Comparison of ENCODE assay signal across 8 cellular contexts in the genomic region with DNA sequence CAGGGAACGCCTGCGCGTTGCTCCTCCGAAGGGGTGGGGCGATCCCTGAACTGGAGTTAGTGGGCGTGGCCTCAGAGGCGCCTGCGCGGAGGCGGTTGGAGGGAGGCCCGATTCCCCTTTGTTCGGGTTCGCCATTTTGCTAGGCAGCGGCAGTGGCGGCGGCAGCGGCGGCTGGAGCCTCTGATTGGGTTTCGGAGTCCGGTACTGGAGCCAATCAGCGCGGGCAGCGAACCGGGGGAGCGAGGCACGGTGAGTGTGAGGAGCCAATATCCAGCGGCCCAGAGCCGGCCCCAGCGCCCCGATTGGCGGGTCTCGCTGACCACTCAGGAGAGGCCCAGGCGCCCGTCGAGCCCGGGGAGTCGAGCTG. TPM values are rescaled to one million over a fixed set of nuclear protein-coding genes. Genes with fewer than 3 reads are reported as not detected.
DNase-seq lines count a peak whose midpoint lies in the region; ATAC-seq and TF ChIP-seq lines count a peak whose summit lies in the region.

TSS of gene NFYA (plus strand) at position 139 of the 367 bp plus-strand sequence. CDS start 6,116 bp downstream, outside the sequence.

- H3K4me1 ChIP-seq in HUES64 (ENCODE audit: insufficient read depth, low read length), result peaks cover 32% of the 10 kb centered on the region; the same call in 1 of the 2 replicates

- peak; percentile 99 for DNase-seq in GM06990 (ENCODE audit: extremely low read depth, insufficient read length)
- DNase-seq in WERI-Rb-1, result no peak
- DNase-seq in ecto neural progenitor cell (ENCODE audit: low spot score), result peak; percentile 100
- no peak for DNase-seq in memory B cell (ENCODE audit: low spot score in 2 of 2)
- DNase-seq in substantia nigra (lab: John Stamatoyannopoulos, UW), result peak in 38 of 49 donors; percentile 99 to 100 (median 100)
- DNase-seq in Ammon's horn (ENCODE audit: low spot score), result no peak

- H3K27ac ChIP-seq in HUES64 (ENCODE audit: low read depth, low read length) (peak within 1 kb of the TSS; percentile 100), WERI-Rb-1 (peak within 1 kb of the TSS; percentile 98), substantia nigra (ENCODE audit: low read depth, low read length, poor library complexity, severe bottlenecking) (peak within 1 kb of the TSS; percentile 98)

- ATAC-seq in GM21619 (IDR thresholded peaks at IDR 0.05; ENCODE audit: unreplicated experiment) (peak; percentile 59), memory B cell (ENCODE audit: low read depth) (peak; percentile 61)

- peak within 1 kb of the TSS; percentile 100 for H3K4me3 ChIP-seq in GM06990 (replicated peaks; ENCODE audit: low read depth, low read length)
- H3K4me3 ChIP-seq in HUES64 (ENCODE audit: low read length), result peak within 1 kb of the TSS; percentile 82
- H3K4me3 ChIP-seq in WERI-Rb-1 (ENCODE audit: low read depth, low read length), result peak within 1 kb of the TSS; percentile 99

- H3K4me3 Mint-ChIP-seq in memory B cell, result peak within 1 kb of the TSS; percentile 97

- H3K27me3 ChIP-seq in GM06990 (replicated peaks; ENCODE audit: control insufficient read depth, insufficient read depth, low read length) (no peaks in the 10 kb centered on the region), HUES64 (ENCODE audit: insufficient read depth, low read length) (no peaks in the 10 kb centered on the region), WERI-Rb-1 (ENCODE audit: insufficient read depth, low read depth, severe bottlenecking) (no peaks in the 10 kb centered on the region)

- no peaks in the 10 kb centered on the region for H3K9me3 Mint-ChIP-seq in memory B cell

- peaks cover 1% of the 10 kb centered on the region; the same call in 1 of the 2 replicates for H3K36me3 ChIP-seq in GM06990 (ENCODE audit: control insufficient read depth, insufficient read depth, low read length)
- H3K36me3 ChIP-seq in HUES64 (ENCODE audit: insufficient read depth, low read length), result peaks cover 32% of the 10 kb centered on the region
- H3K36me3 ChIP-seq in WERI-Rb-1, result peaks cover 4% of the 10 kb centered on the region

- H3K27ac Mint-ChIP-seq in memory B cell, result peak within 1 kb of the TSS; percentile 98

- H3K9me3 ChIP-seq in HUES64 (ENCODE audit: insufficient read depth, low read depth, low read length), result no peaks in the 10 kb centered on the region
- H3K9me3 ChIP-seq in WERI-Rb-1 (ENCODE audit: severe bottlenecking), result no peaks in the 10 kb centered on the region

- H3K36me3 Mint-ChIP-seq in memory B cell, result peaks cover 4% of the 10 kb centered on the region

- no peak for TF ChIP-seq CTCF in GM06990 (IDR thresholded peaks at IDR 0.05; ENCODE audit: insufficient read depth, low read length, poor library complexity, severe bottlenecking)
- TF ChIP-seq CTCF in WERI-Rb-1 (IDR thresholded peaks at IDR 0.05; ENCODE audit: low read depth, low read length), result no peak

- under 1% methylated on average over 37 of the region's 37 CpGs for WGBS in HUES64

- no peaks in the 10 kb centered on the region for H3K27me3 Mint-ChIP-seq in memory B cell

- peaks cover 27% of the 10 kb centered on the region for H3K4me1 Mint-ChIP-seq in memory B cell

- peak within 1 kb of the TSS; percentile 91 for H3K9ac ChIP-seq in HUES64 (ENCODE audit: low read depth, low read length)

RNA-seq across cellular contexts. Expression of gene NFYA, which starts in this region (rescaled TPM):
- 29.5 TPM for polyA plus RNA-seq in HUES64 (2013, experiment 1 of 2)
- polyA plus RNA-seq in HUES64 (2013, experiment 2 of 2), result 29.9 TPM

Comparison
In these comparisons a context has a peak if more than half of its experiments do, and no peak if none do; other contexts are left out.
1. DNase-seq: peak in GM06990 (single experiment), ecto neural progenitor cell (single experiment) and substantia nigra (38 of 49); none in WERI-Rb-1 (single experiment), memory B cell (0 of 2) and Ammon's horn (single experiment).
2. Peak in every context shown above with its lines, with median percentiles within 50 percentile points of each other: H3K4me3 ChIP-seq and H3K27ac ChIP-seq.